8 cellular contexts compared by ENCODE assay signal in the genomic region with DNA sequence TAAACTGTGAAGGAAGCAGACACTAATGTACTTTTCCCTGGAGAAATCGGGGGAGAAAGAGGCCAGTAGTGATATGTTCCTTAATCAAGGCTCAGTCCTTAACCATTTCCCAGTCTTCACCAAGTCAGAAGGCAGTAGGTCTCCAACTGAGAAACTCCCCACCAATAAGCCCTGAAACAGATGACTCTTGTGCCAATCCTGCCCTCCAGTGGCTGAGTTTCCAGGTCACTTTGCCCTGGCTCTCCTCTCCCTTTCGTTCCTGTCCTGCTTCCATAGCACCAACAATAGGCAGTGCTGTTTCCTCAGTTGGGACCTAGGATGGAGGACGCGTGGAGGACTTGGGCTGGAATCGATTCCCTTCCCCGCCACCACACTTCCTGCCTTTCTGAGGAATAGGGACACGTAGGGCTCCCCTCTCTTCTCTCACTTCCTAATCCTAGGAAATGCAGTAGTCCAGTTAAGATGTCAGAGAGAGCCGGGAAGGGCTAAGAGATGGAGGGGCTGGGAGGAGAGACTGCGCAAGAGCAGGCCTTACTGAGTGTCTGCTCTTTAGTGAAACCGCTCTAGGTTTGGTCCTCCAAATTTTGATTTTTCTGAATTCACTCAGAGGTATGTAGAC. TPM values are rescaled to one million over a fixed set of nuclear protein-coding genes. Genes with fewer than 3 reads are reported as not detected.
DNase-seq lines count a peak whose midpoint lies in the region; ATAC-seq, FAIRE-seq and TF ChIP-seq lines count a peak whose summit lies in the region.

No MANE protein-coding gene starts in this region.

- no peak overlapping the region for H3K23ac ChIP-seq in H1 (ENCODE audit: insufficient read length)

- H3K4me1 ChIP-seq in H1 (replicated peaks in 1 of 4; ENCODE audit: control insufficient read depth in 3 of 4, insufficient read depth in 4 of 4, low read length in 3 of 4) (no peaks in the 10 kb centered on the region; a peak in 2 of 7 replicates), osteoblast (ENCODE audit: insufficient read depth, low read length) (no peaks in the 10 kb centered on the region)

- no peak overlapping the region for H3K18ac ChIP-seq in H1 (ENCODE audit: extremely low read depth, low read length)

- no peak overlapping the region for H2BK5ac ChIP-seq in H1 (ENCODE audit: low read depth, low read length)

- no peak for TF ChIP-seq EP300 in H1 (IDR thresholded peaks at IDR 0.05; ENCODE audit: borderline replicate concordance in 1 of 2, low read depth in 2 of 2, low read length in 2 of 2)

- H3K36me3 ChIP-seq in H1 (ENCODE audit: control insufficient read depth in 2 of 4, insufficient read depth in 4 of 4, low read length in 3 of 4), result no peaks in the 10 kb centered on the region
- H3K36me3 ChIP-seq in osteoblast (ENCODE audit: insufficient read depth, low read length), result peaks cover 76% of the 10 kb centered on the region

- CTCF ChIA-PET in H1 (lab: Charles Lee; ENCODE audit: partially characterized antibody), result interaction anchor here (0.6 to 9.0 kb wide), 15 partner anchors 9 to 420 kb away, joined by 3 to 71 read pairs (median 4); no protein-coding TSS in a partner anchor

- no peak for TF ChIP-seq POLR2A in H1 (IDR thresholded peaks at IDR 0.05; ENCODE audit: control extremely low read depth in 1 of 2, low read depth in 2 of 2, low read length in 2 of 2)

- no peak overlapping the region for H2BK15ac ChIP-seq in H1 (ENCODE audit: low read length)

- no peak overlapping the region for H4K91ac ChIP-seq in H1 (replicated peaks; ENCODE audit: insufficient read length, low read length)

- no peak overlapping the region; the same call in 1 of the 2 replicates for H2BK20ac ChIP-seq in H1 (ENCODE audit: low read length)

- TF ChIP-seq CTCF in H1 (IDR thresholded peaks at IDR 0.05; ENCODE audit: control extremely low read depth in 1 of 3, insufficient read depth in 1 of 3, low read depth in 1 of 3, low read length in 3 of 3), result peak; percentile 79 to 93 (median 86)
- TF ChIP-seq CTCF in osteoblast (IDR thresholded peaks at IDR 0.05; ENCODE audit: extremely low read depth, low read depth, low read length), result peak; percentile 66

- no peak overlapping the region for H3K27ac ChIP-seq in H1 (ENCODE audit: low read depth, low read length)
- no peak overlapping the region for H3K27ac ChIP-seq in osteoblast (ENCODE audit: low read depth, low read length)

- no peak overlapping the region for H3K9ac ChIP-seq in H1 (replicated peaks in 1 of 4; ENCODE audit: extremely low read depth in 1 of 4, low read depth in 3 of 4, low read length in 3 of 4)

- no peak overlapping the region for H3K14ac ChIP-seq in H1 (ENCODE audit: insufficient read length)

- H2BK120ac ChIP-seq in H1 (replicated peaks; ENCODE audit: low read depth, low read length), result no peak overlapping the region

- H3K27me3 ChIP-seq in H1 (replicated peaks in 1 of 4; ENCODE audit: control insufficient read depth in 3 of 4, extremely low read depth in 1 of 4, insufficient read depth in 3 of 4, low read length in 3 of 4) (no peaks in the 10 kb centered on the region), osteoblast (ENCODE audit: insufficient read depth, low read length) (no peaks in the 10 kb centered on the region)

- POLR2A ChIA-PET in H1 (lab: Charles Lee; ENCODE audit: partially characterized antibody), result no interaction called here

- no peak overlapping the region for H2BK12ac ChIP-seq in H1 (ENCODE audit: low read depth, low read length)

- H4K20me1 ChIP-seq in H1 (replicated peaks in 1 of 2; ENCODE audit: control insufficient read depth in 1 of 2, insufficient read depth in 2 of 2, low read length in 2 of 2) (no peaks in the 10 kb centered on the region), osteoblast (ENCODE audit: insufficient read depth, low read length) (no peaks in the 10 kb centered on the region)

- H2AK5ac ChIP-seq in H1 (ENCODE audit: low read depth, low read length), result no peak overlapping the region

- WGBS in H1 (ENCODE audit: extremely low coverage in 1 of 2, insufficient coverage in 1 of 2, insufficient read length in 1 of 2, insufficient replicate concordance in 2 of 2, low coverage in 1 of 2, low lambda C conversion rate in 2 of 2, missing lambda C conversion rate in 1 of 2), 2 experiments, result 57% methylated on average over 8 of the region's 10 CpGs; no CpG with 5 or more reads in 1 of the 2 experiments

- no peaks in the 10 kb centered on the region for H3K79me1 ChIP-seq in H1 (ENCODE audit: low read depth, low read length)

- H2AFZ ChIP-seq in H1 (ENCODE audit: low read length) (peak overlapping the region; percentile 97), osteoblast (ENCODE audit: low read length) (peak overlapping the region; percentile 56)

- ATAC-seq in HG03280 (IDR thresholded peaks at IDR 0.05; ENCODE audit: unreplicated experiment), result no peak

- no peak overlapping the region for H4K8ac ChIP-seq in H1 (ENCODE audit: extremely low read depth, insufficient read depth, low read length)

- H3K23me2 ChIP-seq in H1 (ENCODE audit: low read depth, low read length), result no peaks in the 10 kb centered on the region; the same call in 1 of the 2 replicates

- peak; percentile 44 for DNase-seq in 8988T
- DNase-seq in HuH-7.5 (ENCODE audit: low spot score), result peak; percentile 14
- peak; percentile 73 for DNase-seq in RCC 7860 (ENCODE audit: low spot score)
- peak; percentile 79 to 87 for DNase-seq in H1 (ENCODE audit: low read depth in 1 of 2, low spot score in 2 of 2)
- peak; percentile 44 for DNase-seq in osteoblast (ENCODE audit: insufficient read length, low spot score, missing footprints)
- DNase-seq in activated CD8-positive, alpha-beta memory T cell treated with anti-CD3 and anti-CD28 coated beads, Interleukin-2, amount 50 U/mL, for 4 hours, result no peak

- H3K56ac ChIP-seq in H1 (replicated peaks; ENCODE audit: insufficient read length, low read depth, low read length), result no peak overlapping the region

- FAIRE-seq in G401.6 (lab: Jason Lieb, UNC) (peak; percentile 94), RCC 7860 (lab: Jason Lieb, UNC) (peak; percentile 62), H1 (lab: Jason Lieb, UNC) (peak; percentile 95)

- H3K4me3 ChIP-seq in H1 (ENCODE audit: extremely low read depth in 1 of 4, insufficient read depth in 2 of 4, low read depth in 3 of 4, low read length in 4 of 4) (no peak overlapping the region), osteoblast (ENCODE audit: insufficient read depth, low read length) (no peak overlapping the region)

- peak; percentile 99 for TF ChIP-seq RAD21 in H1 (IDR thresholded peaks at IDR 0.05 in 1 of 2, conservative IDR thresholded peaks at IDR 0.05 in 1 of 2; ENCODE audit: low read depth in 2 of 2, low read length in 2 of 2)

- H3K4me2 ChIP-seq in H1 (ENCODE audit: insufficient read depth in 1 of 2, low read depth in 2 of 2, low read length in 2 of 2) (no peak overlapping the region), osteoblast (ENCODE audit: insufficient read depth, low read length) (no peak overlapping the region)

- no peak overlapping the region for H3K4ac ChIP-seq in H1 (replicated peaks; ENCODE audit: insufficient read length, low read depth, low read length)

- H3K79me2 ChIP-seq in H1 (ENCODE audit: control insufficient read depth in 1 of 2, insufficient read depth in 2 of 2, low read length in 2 of 2), result no peaks in the 10 kb centered on the region
- no peaks in the 10 kb centered on the region for H3K79me2 ChIP-seq in osteoblast (ENCODE audit: insufficient read depth, low read length)

- H4K5ac ChIP-seq in H1 (ENCODE audit: insufficient read length, low read depth, low read length), result no peak overlapping the region

- no peaks in the 10 kb centered on the region for H3K9me3 ChIP-seq in H1 (ENCODE audit: insufficient read depth in 2 of 2, low read depth in 1 of 2, low read length in 1 of 2)
- H3K9me3 ChIP-seq in osteoblast (ENCODE audit: low read depth, low read length), result no peaks in the 10 kb centered on the region

TF ChIP-seq in H1, 55 proteins besides CTCF, POLR2A, EP300 and RAD21 (continues in another document):
- TF ChIP-seq YY1 (IDR thresholded peaks at IDR 0.05; ENCODE audit: low read depth, low read length) (0 out of 2 replicates have a peak, but pooled peaks have one; percentile 64), TCF12 (IDR thresholded peaks at IDR 0.05; ENCODE audit: low read depth, low read length) (no peak), RBBP5 (IDR thresholded peaks at IDR 0.05; ENCODE audit: borderline replicate concordance, low read depth, low read length) (no peak), MAFK (IDR thresholded peaks at IDR 0.05; ENCODE audit: low read depth, low read length) (no peak), USF2 (IDR thresholded peaks at IDR 0.05; ENCODE audit: low read length) (no peak), ATF2 (IDR thresholded peaks at IDR 0.05; ENCODE audit: low read length) (0 out of 2 replicates have a peak, but pooled peaks have one; percentile 38), CEBPB (IDR thresholded peaks at IDR 0.05; ENCODE audit: low read depth, low read length) (0 out of 2 replicates have a peak, but pooled peaks have one; percentile 20)

RNA-seq across cellular contexts. Expression of gene ATOH7, which starts 23.4 kb away (rescaled TPM):
- 0.21 and 0.39 TPM in 2 replicates for total RNA-seq in H1 (2021; fragmentation: NEBNext Ultra II Directional; extraction: Animal tissue kit (Norgen Biotek cat#: 25700))
- polyA plus RNA-seq in H1 (2011; rRNA removed), result 1.0 and 1.1 TPM in 2 replicates
- polyA plus RNA-seq in H1 (2011; cell fraction: cytosol; rRNA removed), result 1.1 TPM
- 0.50 TPM for polyA plus RNA-seq in H1 (2011; cell fraction: nucleus; rRNA removed)
- polyA plus RNA-seq in H1 (2012, experiment 1 of 2), result 0.24 to 0.79 TPM (median 0.55 TPM) in 4 replicates
- polyA plus RNA-seq in H1 (2012, experiment 2 of 2), result 0.56 TPM
- 0.39 TPM for polyA plus RNA-seq in H1 (2013, experiment 1 of 2)
- polyA plus RNA-seq in H1 (2013, experiment 2 of 2), result 0.44 TPM
- 0.12 and 0.32 TPM in 2 replicates for polyA minus RNA-seq in H1 (2011; rRNA and poly(A)+ RNA removed)
- not detected for polyA minus RNA-seq in H1 (2011; cell fraction: cytosol; rRNA and poly(A)+ RNA removed)
- 2.4 TPM for polyA minus RNA-seq in H1 (2011; cell fraction: nucleus; rRNA and poly(A)+ RNA removed)
- total RNA-seq in osteoblast, result under 0.01 TPM in 1 of 2 replicates, not detected in the other
